In genomic region chr5:122882836-122883235, GRCh38 we compare ENCODE assay signal across 9 cellular contexts. TPM values are rescaled to one million over a fixed set of nuclear protein-coding genes. Genes with fewer than 3 reads are reported as not detected.
DNase-seq lines count a peak whose midpoint lies in the region; ATAC-seq, FAIRE-seq and TF ChIP-seq lines count a peak whose summit lies in the region.
"Had no signal": no experiment of that assay in that cellular context is flagged by ENCODE, and none has a peak within 500 bp of the region (broad histone marks: within the 10 kb centered on the region; RNA-seq: fewer than 3 reads in every experiment).

No MANE protein-coding gene starts in this region.

- H3K4me3 ChIP-seq in esophagus squamous epithelium (no peak overlapping the region), dorsolateral prefrontal cortex (no peak overlapping the region)

- no peaks in the 10 kb centered on the region for H3K36me3 ChIP-seq in esophagus squamous epithelium

- TF ChIP-seq CTCF in esophagus squamous epithelium (IDR thresholded peaks at IDR 0.05) = no peak
- no peak for TF ChIP-seq CTCF in dorsolateral prefrontal cortex (IDR thresholded peaks at IDR 0.05 in 54 of 56, conservative IDR thresholded peaks at IDR 0.05 in 2 of 56; ENCODE audit: low read depth in 1 of 56, partially characterized antibody in 56 of 56)

- intact Hi-C loops in esophagus squamous epithelium (cut with DNase I) = no loop called here
- intact Hi-C loops in dorsolateral prefrontal cortex (cut with DNase I) = loop anchor here in 1 of 2 donors (5.0 kb wide), 1 partner anchor 36 kb away; the partner anchor contains the start of gene SNX24

- no peak for TF ChIP-seq POLR2A in esophagus squamous epithelium (IDR thresholded peaks at IDR 0.05)

- DNase-seq in A172 (ENCODE audit: low spot score) (peak; percentile 44), GM19239 (ENCODE audit: insufficient read length, low spot score) (no peak), NCI-H226 (peak; percentile 66), esophagus squamous epithelium (lab: John Stamatoyannopoulos, UW) (no peak), dorsolateral prefrontal cortex (no peak), COLO829 (ENCODE audit: low spot score) (no peak), islet precursor cell (no peak)
- DNase-seq: CD4-positive, alpha-beta memory T cell had no signal

- H3K27me3 ChIP-seq in esophagus squamous epithelium (no peaks in the 10 kb centered on the region), dorsolateral prefrontal cortex (no peaks in the 10 kb centered on the region)

- peak; percentile 44 for FAIRE-seq in GM19239 (lab: Jason Lieb, UNC)

- peaks cover 10 to 33% (median 15%) of the 10 kb centered on the region in 3 donors for H3K4me1 ChIP-seq in esophagus squamous epithelium

- H3K27ac ChIP-seq in esophagus squamous epithelium (peak overlapping the region in 3 of 4 donors; percentile 13 to 21 (median 14)), dorsolateral prefrontal cortex (peak overlapping the region in 5 of 59 donors; percentile 7 to 47 (median 40))

- no peak for ATAC-seq in HG02970 (IDR thresholded peaks at IDR 0.05; ENCODE audit: low FRiP score, unreplicated experiment)

- WGBS in esophagus squamous epithelium, 2 donors = 39 to 41% methylated on average over 3 of the region's 3 CpGs

- no peaks in the 10 kb centered on the region for H3K9me3 ChIP-seq in esophagus squamous epithelium

RNA-seq across cellular contexts. Expression of gene SNX24, which starts 37.4 kb away (rescaled TPM):
- 26.2 and 34.3 TPM in 2 replicates for total RNA-seq in A172 (2014; rRNA removed; shearing (Covaris generic))
- total RNA-seq in esophagus squamous epithelium (10 to 100 TPM; 24.4 to 35.3 (median 28.6) TPM), dorsolateral prefrontal cortex (10 to 100 TPM; 16.5 to 36.8 (median 24.1) TPM)

Comparison
In these comparisons a context has a peak if more than half of its experiments do, and no peak if none do; other contexts are left out.
1. DNase-seq: peak in A172 (single experiment) and NCI-H226 (single experiment); none in GM19239 (single experiment), esophagus squamous epithelium (single experiment), dorsolateral prefrontal cortex (0 of 10), COLO829 (single experiment) and islet precursor cell (single experiment).